25 cellular contexts compared by ENCODE assay signal in genomic region chr14:101503431-101504095, GRCh38. TPM values are rescaled to one million over a fixed set of nuclear protein-coding genes. Genes with fewer than 3 reads are reported as not detected.
A peak's percentile ranks its signal among the peaks of the same experiment; 100 is the strongest.
DNase-seq lines count a peak whose midpoint lies in the region; ATAC-seq and TF ChIP-seq lines count a peak whose summit lies in the region.
"Had no signal": no experiment of that assay in that cellular context is flagged by ENCODE, and none has a peak within 500 bp of the region (broad histone marks: within the 10 kb centered on the region; RNA-seq: fewer than 3 reads in every experiment).

No MANE protein-coding gene starts in this region.

- no peaks in the 10 kb centered on the region for H3K9me3 Mint-ChIP-seq in Caco-2 (ENCODE audit: unreplicated experiment)
- H3K9me3 Mint-ChIP-seq: activated CD4-positive, alpha-beta memory T cell treated with anti-CD3 and anti-CD28 coated beads for 36 hours; CD8-positive, alpha-beta T cell; nephron; T-helper 2 cell treated with Interferon-gamma antibody and Interleukin-4, amounts not matched to agents 5 μg/mL and 100 μg/mL, for 36 hours had no signal

- no peaks in the 10 kb centered on the region for H3K36me3 Mint-ChIP-seq in Caco-2 (ENCODE audit: insufficient read depth, unreplicated experiment)
- H3K36me3 Mint-ChIP-seq: activated CD4-positive, alpha-beta memory T cell treated with anti-CD3 and anti-CD28 coated beads for 36 hours; CD8-positive, alpha-beta T cell had no signal

- H3K4me1 Mint-ChIP-seq in Caco-2 (ENCODE audit: low read depth, unreplicated experiment), result no peaks in the 10 kb centered on the region

- H3K27me3 Mint-ChIP-seq in Caco-2 (ENCODE audit: insufficient read depth, unreplicated experiment), result no peaks in the 10 kb centered on the region

- H3K4me3 ChIP-seq in Caco-2 (ENCODE audit: low read depth, low read length), result no peak overlapping the region
- H3K4me3 ChIP-seq in ovary, result no peak overlapping the region
- H3K4me3 ChIP-seq: transverse colon had no signal

- H3K4me1 ChIP-seq in Caco-2, result 0 out of 2 replicates have a peak, but pooled peaks cover 5% of the 10 kb centered on the region
- peaks cover 5% of the 10 kb centered on the region for H3K4me1 ChIP-seq in ovary (ENCODE audit: insufficient read depth)
- H3K4me1 ChIP-seq: transverse colon had no signal

- peak; percentile 22 for DNase-seq in activated CD4-positive, CD25-positive, alpha-beta regulatory T cell treated with anti-CD3 and anti-CD28 coated beads, Interleukin-2, amount 50 U/mL, for 72 hours
- DNase-seq in Caco-2 (peak in 1 of 2 experiments; percentile 14), ecto neural progenitor cell (ENCODE audit: low spot score) (peak; percentile 24), ovary (peak in 4 of 5 donors; percentile 5 to 13 (median 12)), NCI-H146 (lab: John Stamatoyannopoulos, UW) (no peak)
- DNase-seq: activated CD4-positive, alpha-beta memory T cell treated with anti-CD3 and anti-CD28 coated beads for 36 hours; activated CD8-positive, alpha-beta memory T cell treated with anti-CD3 and anti-CD28 coated beads, Interleukin-2, amount 50 U/mL, for 48 hours; activated gamma-delta T cell; amniotic stem cell; midbrain; NCI-H774; transverse colon; WERI-Rb-1 had no signal

- no peak for TF ChIP-seq EP300 in ovary (IDR thresholded peaks at IDR 0.05)

- TF ChIP-seq CTCF in Caco-2 (IDR thresholded peaks at IDR 0.05; ENCODE audit: insufficient read depth in 1 of 2, low read depth in 1 of 2, low read length in 1 of 2, severe bottlenecking in 1 of 2, unreplicated experiment in 1 of 2) (no peak), ovary (IDR thresholded peaks at IDR 0.05) (no peak)

- H3K36me3 ChIP-seq in Caco-2 (ENCODE audit: control insufficient read depth, insufficient read depth, low read length) (no peaks in the 10 kb centered on the region), ovary (no peaks in the 10 kb centered on the region)
- H3K36me3 ChIP-seq: transverse colon, WERI-Rb-1 had no signal

- peak overlapping the region; percentile 28 for H3K27ac Mint-ChIP-seq in Caco-2 (ENCODE audit: unreplicated experiment)
- H3K27ac Mint-ChIP-seq: activated CD4-positive, alpha-beta memory T cell treated with anti-CD3 and anti-CD28 coated beads for 36 hours; CD8-positive, alpha-beta T cell; T-helper 2 cell treated with Interferon-gamma antibody and Interleukin-4, amounts not matched to agents 5 μg/mL and 100 μg/mL, for 36 hours had no signal

- no peak for ATAC-seq in activated CD4-positive, CD25-positive, alpha-beta regulatory T cell treated with anti-CD3 and anti-CD28 coated beads, Interleukin-2, amount 50 U/mL, for 24 hours
- ATAC-seq in GM18520 (IDR thresholded peaks at IDR 0.05; ENCODE audit: unreplicated experiment) (no peak), GM19351 (IDR thresholded peaks at IDR 0.05; ENCODE audit: unreplicated experiment) (no peak)
- ATAC-seq: CD8-positive, alpha-beta T cell; Right ventricle myocardium inferior had no signal

- H3K27me3 ChIP-seq in Caco-2 (replicated peaks; ENCODE audit: control insufficient read depth, insufficient read depth, low read length) (no peaks in the 10 kb centered on the region), ovary (no peaks in the 10 kb centered on the region)
- H3K27me3 ChIP-seq: transverse colon had no signal

- H3K27ac ChIP-seq in ovary, result no peak overlapping the region
- H3K27ac ChIP-seq: 22Rv1, transverse colon, WERI-Rb-1 had no signal

- no peak overlapping the region for H3K4me3 Mint-ChIP-seq in Caco-2 (ENCODE audit: unreplicated experiment)
- H3K4me3 Mint-ChIP-seq: activated CD4-positive, alpha-beta memory T cell treated with anti-CD3 and anti-CD28 coated beads for 36 hours; CD8-positive, alpha-beta T cell; nephron; T-helper 2 cell treated with Interferon-gamma antibody and Interleukin-4, amounts not matched to agents 5 μg/mL and 100 μg/mL, for 36 hours had no signal

- CTCF ChIA-PET in Caco-2 (lab: Charles Lee), result no interaction called here

- intact Hi-C loops in Caco-2 (cut with micrococcal nuclease; ENCODE audit: unreplicated experiment), result no loop called here
- intact Hi-C loops in ovary (cut with DNase I), result no loop called here

- POLR2A ChIA-PET in Caco-2 (lab: Charles Lee), result no interaction called here

- TF ChIP-seq POLR2A in ovary (IDR thresholded peaks at IDR 0.05), result no peak

- WGBS in ovary, 3 donors, result 93 to 96% (median 95%) methylated on average over 14 of the region's 14 CpGs

- H3K9me3 ChIP-seq in Caco-2, result no peaks in the 10 kb centered on the region
- H3K9me3 ChIP-seq in ovary, result no peaks in the 10 kb centered on the region
- H3K9me3 ChIP-seq: transverse colon had no signal

- no TSS peak for BruUV-seq in Caco-2 (replicated peaks; lab: Mats Ljungman, UMichigan)

RNA-seq across cellular contexts. Expression of gene DIO3, which starts 57.7 kb away (rescaled TPM):
- total RNA-seq in Caco-2 (2022) (0.41 and 0.53 TPM in 2 replicates), ovary (10 to 100 TPM in 6 of 7 donors, 1 to 10 TPM in 1; 5.6 to 24.7 (median 14.0) TPM)
- polyA plus RNA-seq in ovary, result 10 to 100 TPM in 1 of 2 donors, 1 to 10 TPM in 1; 3.1 to 13.9 TPM
- total RNA-seq: activated CD4-positive, alpha-beta memory T cell treated with anti-CD3 and anti-CD28 coated beads for 36 hours; CD8-positive, alpha-beta T cell; dermis microvascular lymphatic vessel endothelial cell; G401; glomerular endothelial cell; M059J had no signal
